Comparison of ENCODE assay signal across 8 cellular contexts in the genomic region with DNA sequence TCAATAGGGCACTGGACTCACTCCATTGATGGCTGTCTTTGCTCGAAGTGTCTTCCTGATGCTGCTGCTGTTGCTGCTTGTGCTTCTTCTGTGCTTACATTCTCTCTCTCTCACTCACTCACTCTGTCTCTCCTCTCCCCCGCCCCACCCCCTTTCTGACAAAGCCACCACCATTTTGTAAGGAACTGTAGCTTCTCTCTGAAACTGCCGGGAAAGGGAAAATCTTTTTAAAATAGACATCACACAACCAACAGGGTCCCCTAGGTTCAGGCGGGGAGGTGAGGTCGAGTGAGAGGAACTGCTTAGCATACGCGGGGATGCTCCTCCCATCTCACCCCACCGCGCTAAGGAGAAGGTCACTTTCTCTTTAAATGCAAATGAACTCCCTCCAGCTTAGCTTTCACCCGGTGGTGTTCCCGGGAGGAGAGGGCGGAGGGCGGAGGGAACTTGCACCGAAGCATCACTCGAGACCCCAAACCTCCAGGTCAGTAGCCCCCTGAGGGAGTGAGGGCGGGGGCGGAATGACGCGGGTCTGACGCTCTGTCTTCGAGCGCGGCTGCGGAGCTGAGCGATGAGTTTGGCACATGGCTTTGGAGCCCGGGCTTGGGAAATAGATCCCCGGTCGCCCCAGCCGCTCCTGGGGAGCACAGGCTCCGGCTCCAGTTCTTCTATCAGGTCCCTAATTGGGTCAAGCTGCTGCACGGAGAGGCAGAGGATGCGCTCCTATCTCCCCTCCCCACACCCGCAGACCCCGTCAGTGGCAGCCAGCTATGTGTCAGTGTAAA. TPM values are rescaled to one million over a fixed set of nuclear protein-coding genes. Genes with fewer than 3 reads are reported as not detected.
DNase-seq lines count a peak whose midpoint lies in the region; ATAC-seq and TF ChIP-seq lines count a peak whose summit lies in the region.

CCDC28B (plus strand) TSS at position 370 of the 785 bp plus-strand sequence. CDS start 1,341 bp downstream, outside the sequence.

- H3K36me3 Mint-ChIP-seq in WTC11, result peaks cover 24% of the 10 kb centered on the region
- H3K36me3 Mint-ChIP-seq in central memory CD8-positive, alpha-beta T cell (ENCODE audit: insufficient read depth), result peaks cover 16% of the 10 kb centered on the region

- peaks cover 8% of the 10 kb centered on the region for H3K27me3 Mint-ChIP-seq in WTC11 (ENCODE audit: low read depth)
- no peaks in the 10 kb centered on the region for H3K27me3 Mint-ChIP-seq in central memory CD8-positive, alpha-beta T cell

- no peaks in the 10 kb centered on the region for H3K9me3 Mint-ChIP-seq in WTC11
- no peaks in the 10 kb centered on the region for H3K9me3 Mint-ChIP-seq in central memory CD8-positive, alpha-beta T cell

- peak within 1 kb of the TSS; percentile 69 for H3K27ac Mint-ChIP-seq in WTC11
- peak within 1 kb of the TSS; percentile 96 for H3K27ac Mint-ChIP-seq in central memory CD8-positive, alpha-beta T cell (ENCODE audit: low read depth)

- TF ChIP-seq CTCF in AG04449 (IDR thresholded peaks at IDR 0.05; ENCODE audit: insufficient read depth, low read length, missing control alignments), result no peak
- TF ChIP-seq CTCF in WTC11 (IDR thresholded peaks at IDR 0.05), result no peak

- DNase-seq in AG04449 (ENCODE audit: low read depth, low spot score), result no peak
- peak; percentile 70 for DNase-seq in NCI-H2171 treated with DMSO at 0.1 percent for 48 hours (lab: John Stamatoyannopoulos, UW)
- DNase-seq in WTC11 (ENCODE audit: low spot score), result peak; percentile 71
- DNase-seq in central memory CD8-positive, alpha-beta T cell (ENCODE audit: low spot score in 2 of 2), result peak; percentile 17 to 23
- peak; percentile 66 for DNase-seq in inferior parietal cortex (ENCODE audit: extremely low spot score)
- no peak for DNase-seq in 8988T

- peak within 1 kb of the TSS in 20 of 21 experiments; percentile 25 to 87 (median 74) for H3K27ac ChIP-seq in skin epidermis

- peak; percentile 33 for ATAC-seq in GM19395 (IDR thresholded peaks at IDR 0.05; ENCODE audit: unreplicated experiment)
- ATAC-seq in WTC11, result peak; percentile 71
- peak; percentile 52 for ATAC-seq in central memory CD8-positive, alpha-beta T cell (replicated peaks; ENCODE audit: extremely low read depth, poor library complexity, severe bottlenecking)

- peak within 1 kb of the TSS; percentile 78 for H3K4me3 ChIP-seq in AG04449 (ENCODE audit: low read depth, low read length)
- peak within 1 kb of the TSS; percentile 28 to 57 (median 47) for H3K4me3 ChIP-seq in skin epidermis

- POLR2A ChIA-PET in AG04449 (lab: Yijun Ruan, JAX) (interaction anchor here (0.6 to 2.7 kb wide), 13 partner anchors 11 to 194 kb away, joined by 3 to 18 read pairs (median 4); partner anchors contain the start of genes BSDC1, KPNA6, MARCKSL1 and TMEM39B), WTC11 (lab: Charles Lee) (interaction anchor here (0.5 to 2.8 kb wide), 10 partner anchors 15 to 235 kb away, joined by 3 to 11 read pairs (median 6); partner anchors contain the start of genes KPNA6, MARCKSL1, TMEM39B and TXLNA)

- peak within 1 kb of the TSS; percentile 84 for H3K4me3 Mint-ChIP-seq in WTC11
- H3K4me3 Mint-ChIP-seq in central memory CD8-positive, alpha-beta T cell, result peak within 1 kb of the TSS; percentile 91

- CTCF ChIA-PET in AG04449 (lab: Yijun Ruan, JAX) (interaction anchor here (0.6 to 3.2 kb wide), 7 partner anchors 8 to 152 kb away, joined by 3 to 26 read pairs (median 3); no protein-coding TSS in a partner anchor), WTC11 (lab: Charles Lee) (interaction anchor here (0.6 to 3.5 kb wide), 10 partner anchors 10 to 509 kb away, joined by 3 to 27 read pairs (median 5); partner anchors contain the start of genes TMEM39B and TXLNA)

- H3K4me1 Mint-ChIP-seq in WTC11, result peaks cover 40% of the 10 kb centered on the region
- H3K4me1 Mint-ChIP-seq in central memory CD8-positive, alpha-beta T cell, result peaks cover 48% of the 10 kb centered on the region

TF ChIP-seq in WTC11, 78 proteins besides CTCF, POLR2A, EP300 and RAD21 (continues in another document):
- TF ChIP-seq ZNF219 (CRISPR knock-in tag; IDR thresholded peaks at IDR 0.05; ENCODE audit: borderline replicate concordance) (no peak), CBFB (CRISPR knock-in tag; IDR thresholded peaks at IDR 0.05; ENCODE audit: low read depth) (no peak), JAZF1 (CRISPR knock-in tag; IDR thresholded peaks at IDR 0.05) (no peak), AFF4 (CRISPR knock-in tag; IDR thresholded peaks at IDR 0.05; ENCODE audit: borderline replicate concordance) (no peak), MYBL2 (CRISPR knock-in tag; IDR thresholded peaks at IDR 0.05) (no peak), OVOL2 (CRISPR knock-in tag; IDR thresholded peaks at IDR 0.05; ENCODE audit: borderline replicate concordance) (no peak), ZNF423 (CRISPR knock-in tag; IDR thresholded peaks at IDR 0.05) (no peak), FOXP1 (CRISPR knock-in tag; IDR thresholded peaks at IDR 0.05; ENCODE audit: borderline replicate concordance) (peak; percentile 67; the same call in 1 of the 2 replicates), ZNF232 (CRISPR knock-in tag; IDR thresholded peaks at IDR 0.05) (0 out of 2 replicates have a peak, but pooled peaks have one; percentile 41), ATF2 (CRISPR knock-in tag; IDR thresholded peaks at IDR 0.05; ENCODE audit: borderline replicate concordance, low read depth) (no peak), ZNF263 (CRISPR knock-in tag; IDR thresholded peaks at IDR 0.05; ENCODE audit: low read depth) (0 out of 2 replicates have a peak, but pooled peaks have one; percentile 38), ETV6 (CRISPR knock-in tag; IDR thresholded peaks at IDR 0.05) (no peak), TEAD4 (CRISPR knock-in tag; IDR thresholded peaks at IDR 0.05) (no peak)
- TF ChIP-seq, protein P1, sequence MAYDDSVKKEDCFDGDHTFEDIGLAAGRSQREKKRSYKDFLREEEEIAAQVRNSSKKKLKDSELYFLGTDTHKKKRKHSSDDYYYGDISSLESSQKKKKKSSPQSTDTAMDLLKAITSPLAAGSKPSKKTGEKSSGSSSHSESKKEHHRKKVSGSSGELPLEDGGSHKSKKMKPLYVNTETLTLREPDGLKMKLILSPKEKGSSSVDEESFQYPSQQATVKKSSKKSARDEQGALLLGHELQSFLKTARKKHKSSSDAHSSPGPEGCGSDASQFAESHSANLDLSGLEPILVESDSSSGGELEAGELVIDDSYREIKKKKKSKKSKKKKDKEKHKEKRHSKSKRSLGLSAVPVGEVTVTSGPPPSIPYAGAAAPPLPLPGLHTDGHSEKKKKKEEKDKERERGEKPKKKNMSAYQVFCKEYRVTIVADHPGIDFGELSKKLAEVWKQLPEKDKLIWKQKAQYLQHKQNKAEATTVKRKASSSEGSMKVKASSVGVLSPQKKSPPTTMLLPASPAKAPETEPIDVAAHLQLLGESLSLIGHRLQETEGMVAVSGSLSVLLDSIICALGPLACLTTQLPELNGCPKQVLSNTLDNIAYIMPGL (CRISPR knock-in tag; IDR thresholded peaks at IDR 0.05), result no peak; the same call in 1 of the 2 replicates

RNA-seq across cellular contexts. Expression of gene CCDC28B, which starts in this region (rescaled TPM):
- total RNA-seq in WTC11 (2021), result 29.0 to 34.4 TPM (median 29.9 TPM) in 3 replicates

Comparison
In these comparisons a context has a peak if more than half of its experiments do, and no peak if none do; other contexts are left out.
1. DNase-seq: peak in NCI-H2171 treated with DMSO at 0.1 percent for 48 hours (single experiment), WTC11 (single experiment), central memory CD8-positive, alpha-beta T cell (2 of 2) and inferior parietal cortex (single experiment); none in AG04449 (single experiment) and 8988T (single experiment).
2. Peak in every context shown above with its lines, with median percentiles within 50 percentile points of each other: ATAC-seq.